1 cellular context compared by ENCODE assay signal in genomic region chr10:86944031-86944419, GRCh38.
TF ChIP-seq lines count a peak whose summit lies in the region.

No MANE protein-coding gene starts in this region.

TF ChIP-seq in H1, 55 proteins besides CTCF, POLR2A, EP300 and RAD21:
- TF ChIP-seq GTF2F1 (IDR thresholded peaks at IDR 0.05; ENCODE audit: borderline replicate concordance, low read depth, low read length) (no peak), HDAC6 (IDR thresholded peaks at IDR 0.05; ENCODE audit: low read depth, low read length) (no peak), SIN3A (conservative IDR thresholded peaks at IDR 0.05 in 1 of 2, IDR thresholded peaks at IDR 0.05 in 1 of 2; ENCODE audit: low read depth in 1 of 2, low read length in 2 of 2) (no peak), YY1 (IDR thresholded peaks at IDR 0.05; ENCODE audit: low read depth, low read length) (no peak), TBP (IDR thresholded peaks at IDR 0.05; ENCODE audit: low read depth, low read length) (no peak), JUND (IDR thresholded peaks at IDR 0.05; ENCODE audit: low read length) (no peak), ATF3 (IDR thresholded peaks at IDR 0.05; ENCODE audit: insufficient read depth, low read depth, low read length) (no peak), RNF2 (IDR thresholded peaks at IDR 0.05; ENCODE audit: borderline replicate concordance, low read depth, low read length, missing control alignments, poor library complexity, severe bottlenecking) (no peak), CHD2 (IDR thresholded peaks at IDR 0.05; ENCODE audit: low read length) (no peak), BRCA1 (IDR thresholded peaks at IDR 0.05; ENCODE audit: low read depth, low read length) (no peak), GABPA (IDR thresholded peaks at IDR 0.05; ENCODE audit: borderline replicate concordance, insufficient read depth, low read length) (no peak)
